ENCODE assay signal across 12 cellular contexts in genomic region chr12:46915082-46915481, GRCh38.
A peak's percentile ranks its signal among the peaks of the same experiment; 100 is the strongest.
DNase-seq lines count a peak whose midpoint lies in the region; ATAC-seq and TF ChIP-seq lines count a peak whose summit lies in the region.
"Had no signal": no experiment of that assay in that cellular context is flagged by ENCODE, and none has a peak within 500 bp of the region (broad histone marks: within the 10 kb centered on the region; RNA-seq: fewer than 3 reads in every experiment).

No MANE protein-coding gene starts in this region.

- peak; percentile 32 for ATAC-seq in mucosa of descending colon

- intact Hi-C loops in mucosa of descending colon (cut with DNase I, micrococcal nuclease): no loop called here

- DNase-seq in AG08395 (ENCODE audit: low spot score) (peak; percentile 88), M059J (ENCODE audit: low read depth) (peak; percentile 97), epithelial cell of esophagus (ENCODE audit: low read depth) (peak; percentile 55), mucosa of descending colon (peak in 1 of 3 donors; percentile 29), NCI-H1694 treated with DMSO at 0.1 percent for 48 hours (lab: John Stamatoyannopoulos, UW) (no peak), superior temporal gyrus (ENCODE audit: extremely low spot score) (no peak), iPS-NIHi11 (ENCODE audit: low spot score) (no peak), NCI-H2227 treated with DMSO at 0.1 percent for 48 hours (lab: John Stamatoyannopoulos, UW) (no peak)
- DNase-seq: activated CD8-positive, alpha-beta memory T cell treated with anti-CD3 and anti-CD28 coated beads, Interleukin-2, amount 50 U/mL, for 4 hours; NCI-H1092 treated with DMSO at 0.1 percent for 48 hours; T-helper 9 cell had no signal

- H3K9me3 ChIP-seq in mucosa of descending colon: no peaks in the 10 kb centered on the region

- no peaks in the 10 kb centered on the region for H3K4me1 ChIP-seq in mucosa of descending colon (ENCODE audit: low read depth)

- H3K4me3 ChIP-seq in epithelial cell of esophagus (ENCODE audit: low read length): no peak overlapping the region
- H3K4me3 ChIP-seq in mucosa of descending colon: no peak overlapping the region
- H3K4me3 ChIP-seq: BLaER1 treated with 17β-estradiol and CSF1 and Interleukin-3, amounts not matched to agents 10 nM and 100 nM had no signal

- TF ChIP-seq CTCF in epithelial cell of esophagus (IDR thresholded peaks at IDR 0.05; ENCODE audit: insufficient read depth, low read depth, low read length, missing control alignments) (no peak), mucosa of descending colon (IDR thresholded peaks at IDR 0.05) (no peak)

- H3K36me3 ChIP-seq in mucosa of descending colon (ENCODE audit: low read depth): no peaks in the 10 kb centered on the region
- H3K36me3 ChIP-seq: BLaER1 treated with 17β-estradiol and CSF1 and Interleukin-3, amounts not matched to agents 10 nM and 100 nM had no signal

Comparison
In these comparisons a context has a peak if more than half of its experiments do, and no peak if none do; other contexts are left out.
1. DNase-seq: peak in AG08395 (single experiment), M059J (single experiment) and epithelial cell of esophagus (single experiment); none in NCI-H1694 treated with DMSO at 0.1 percent for 48 hours (single experiment), superior temporal gyrus (single experiment), iPS-NIHi11 (single experiment) and NCI-H2227 treated with DMSO at 0.1 percent for 48 hours (single experiment).